In genomic region chr14:78091361-78091760, GRCh38 we compare ENCODE assay signal across 22 cellular contexts.
"Had no signal": no experiment of that assay in that cellular context is flagged by ENCODE, and none has a peak within 500 bp of the region (broad histone marks: within the 10 kb centered on the region; RNA-seq: fewer than 3 reads in every experiment).

No MANE protein-coding gene starts in this region.

- ATAC-seq: K562 had no signal

- H3K4me1 ChIP-seq: Peyer's patch had no signal

- H3K9me3 ChIP-seq: Peyer's patch, SK-N-SH had no signal

- H3K27me3 ChIP-seq: Peyer's patch had no signal

- H3K36me3 Mint-ChIP-seq: IgD-negative memory B cell had no signal

- H3K9ac ChIP-seq: KMS-11, SK-N-SH had no signal

- H3K4me3 ChIP-seq: K562, PC-9, Peyer's patch had no signal

- H3K27ac ChIP-seq: HL-60, KMS-11, PC-9, Peyer's patch had no signal

- H3K36me3 ChIP-seq: Peyer's patch had no signal

- H3K4me2 ChIP-seq: KMS-11, PC-9, SK-N-SH had no signal

- H3K27ac Mint-ChIP-seq: IgD-negative memory B cell had no signal

- DNase-seq: Kasumi-1, MM.1S, NCI-H1092 treated with DMSO at 0.1 percent for 48 hours, NCI-H1436, NCI-H187, NCI-H2029, NCI-H2081 treated with DMSO at 0.1 percent for 48 hours, NCI-H2171, NCI-H226, NCI-H446, NCI-H510A, NCI-H524 treated with DMSO at 0.1 percent for 48 hours, NCI-H774, PC-9, Peyer's patch, SHP77, SK-N-SH, SW 1271 had no signal

- H3K4me1 Mint-ChIP-seq: IgD-negative memory B cell had no signal

- H3K4me3 Mint-ChIP-seq: IgD-negative memory B cell had no signal
